ENCODE assay signal across 1 cellular context in the genomic region with DNA sequence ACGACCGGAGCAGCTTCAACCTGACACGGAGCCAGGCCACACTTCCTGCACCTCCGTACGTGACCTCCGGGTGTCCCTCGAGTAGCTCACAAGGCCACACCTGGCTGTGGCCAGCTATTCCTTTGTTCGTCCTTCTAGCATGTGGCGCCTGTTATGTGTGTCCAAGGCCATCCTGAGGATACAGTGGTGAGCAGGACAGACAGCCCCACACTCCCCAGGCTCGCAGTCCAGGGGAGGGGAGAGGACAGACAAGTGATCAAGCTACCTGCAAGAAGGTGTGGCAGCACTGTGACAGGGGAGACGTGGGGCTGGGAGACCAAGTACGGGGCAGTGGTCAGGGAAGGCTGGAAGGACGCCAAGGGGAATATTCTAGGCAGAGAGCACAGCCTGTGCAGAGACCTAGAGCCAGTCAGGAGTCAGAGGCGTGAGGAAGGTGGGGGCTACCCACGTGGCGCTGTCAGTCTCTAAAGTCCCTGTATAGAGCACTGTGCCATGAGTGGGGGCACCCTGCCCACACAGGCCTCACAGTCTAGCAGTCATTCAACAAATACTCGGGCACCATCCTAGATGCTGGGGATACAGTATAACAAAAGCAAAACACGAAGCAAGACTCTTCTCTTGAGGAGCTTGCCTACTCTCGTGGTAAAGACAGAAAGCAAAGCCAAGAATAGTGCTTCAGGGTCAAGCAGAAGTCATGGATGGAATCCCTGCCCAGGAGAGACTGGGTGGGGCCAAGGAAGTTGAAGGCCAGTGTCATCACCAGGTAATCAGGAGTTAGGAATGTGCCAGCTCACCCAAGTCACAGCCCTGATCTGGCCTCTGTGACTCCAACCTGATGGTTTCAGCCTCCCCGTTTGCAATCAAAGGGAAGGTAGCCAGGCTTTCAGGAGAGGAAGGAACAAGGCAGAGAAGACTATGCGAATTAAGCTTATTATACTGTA.
A peak's percentile ranks its signal among the peaks of the same experiment; 100 is the strongest.
TF ChIP-seq lines count a peak whose summit lies in the region.

No MANE protein-coding gene starts in this region.

TF ChIP-seq in A549, 52 proteins besides CTCF, POLR2A, EP300 and RAD21 (continued from another document):
- TF ChIP-seq BCL3 (IDR thresholded peaks at IDR 0.05) (no peak), NR3C1 (IDR thresholded peaks at IDR 0.05) (no peak), PHF8 (IDR thresholded peaks at IDR 0.05; ENCODE audit: borderline replicate concordance, low read depth) (no peak), POLR2AphosphoS2 (conservative IDR thresholded peaks at IDR 0.05; ENCODE audit: low read length) (no peak), NFE2L2 (conservative IDR thresholded peaks at IDR 0.05; ENCODE audit: low read length) (no peak), JUNB (IDR thresholded peaks at IDR 0.05) (no peak), MAX (IDR thresholded peaks at IDR 0.05) (peak; percentile 43), HOXB13 (CRISPR knock-in tag; IDR thresholded peaks at IDR 0.05; ENCODE audit: low read depth) (peak; percentile 14; the same call in 1 of the 2 replicates), KDM5A (IDR thresholded peaks at IDR 0.05) (no peak), FOXS1 (CRISPR knock-in tag; IDR thresholded peaks at IDR 0.05) (no peak), FOSL2 (IDR thresholded peaks at IDR 0.05) (no peak), FOSL2 (CRISPR knock-in tag; IDR thresholded peaks at IDR 0.05) (peak; percentile 48), HES2 (IDR thresholded peaks at IDR 0.05) (no peak), CBX8 (IDR thresholded peaks at IDR 0.05) (no peak), RNF2 (IDR thresholded peaks at IDR 0.05; ENCODE audit: borderline replicate concordance, low read depth) (no peak), CHD2 (IDR thresholded peaks at IDR 0.05; ENCODE audit: low read length, partially characterized antibody) (no peak)
